Comparison of ENCODE assay signal across 21 cellular contexts in genomic region chr22:23543506-23544000, GRCh38. TPM values are rescaled to one million over a fixed set of nuclear protein-coding genes. Genes with fewer than 3 reads are reported as not detected.
"Had no signal": no experiment of that assay in that cellular context is flagged by ENCODE, and none has a peak within 500 bp of the region (broad histone marks: within the 10 kb centered on the region; RNA-seq: fewer than 3 reads in every experiment).

No MANE protein-coding gene starts in this region.

RNA-seq across cellular contexts. Expression of gene IGLL1, which starts 36.5 kb away (rescaled TPM):
- total RNA-seq: activated CD4-positive, alpha-beta memory T cell treated with anti-CD3 and anti-CD28 coated beads for 36 hours; activated CD4-positive, alpha-beta T cell treated with anti-CD3 and anti-CD28 coated beads for 36 hours; activated CD4-positive, alpha-beta T cell treated with anti-CD3 and anti-CD28 coated beads, Interleukin-2, amount 10 ng/mL, durations not matched to agents 24 days and 14 days; activated CD8-positive, alpha-beta memory T cell treated with anti-CD3 and anti-CD28 coated beads for 36 hours; activated CD8-positive, alpha-beta T cell treated with anti-CD3 and anti-CD28 coated beads, Interleukin-2, amount 10 ng/mL, durations not matched to agents 7 days and 5 days; activated naive CD4-positive, alpha-beta T cell treated with anti-CD3 and anti-CD28 coated beads for 36 hours; activated naive CD4-positive, alpha-beta T cell treated with anti-CD3 and anti-CD28 coated beads, Interleukin-2, amount 50 U/mL, for 72 hours; activated naive CD8-positive, alpha-beta T cell treated with anti-CD3 and anti-CD28 coated beads, Interleukin-2, amount 10 ng/mL, durations not matched to agents 7 days and 5 days; activated T-helper 1 cell treated with anti-CD3 and anti-CD28 coated beads, Interleukin-12 subunit alpha, Interleukin-12 subunit beta, Interleukin-2, Interleukin-4 antibody, amounts not matched to agents 30 ng/mL and 10 ng/mL and 1 ng/mL, durations not matched to agents 14 hours and 24 hours and 36 hours; ascending aorta; breast epithelium; cardiac muscle cell; colonic mucosa; esophagus squamous epithelium; fibroblast of lung; fibroblast of villous mesenchyme; gastroesophageal sphincter; glomerular endothelial cell; heart right ventricle; T-helper 17 cell had no signal
- polyA plus RNA-seq: cardiac muscle cell, esophagus, fibroblast of lung, heart right ventricle had no signal
